12 cellular contexts compared by ENCODE assay signal in the genomic region with DNA sequence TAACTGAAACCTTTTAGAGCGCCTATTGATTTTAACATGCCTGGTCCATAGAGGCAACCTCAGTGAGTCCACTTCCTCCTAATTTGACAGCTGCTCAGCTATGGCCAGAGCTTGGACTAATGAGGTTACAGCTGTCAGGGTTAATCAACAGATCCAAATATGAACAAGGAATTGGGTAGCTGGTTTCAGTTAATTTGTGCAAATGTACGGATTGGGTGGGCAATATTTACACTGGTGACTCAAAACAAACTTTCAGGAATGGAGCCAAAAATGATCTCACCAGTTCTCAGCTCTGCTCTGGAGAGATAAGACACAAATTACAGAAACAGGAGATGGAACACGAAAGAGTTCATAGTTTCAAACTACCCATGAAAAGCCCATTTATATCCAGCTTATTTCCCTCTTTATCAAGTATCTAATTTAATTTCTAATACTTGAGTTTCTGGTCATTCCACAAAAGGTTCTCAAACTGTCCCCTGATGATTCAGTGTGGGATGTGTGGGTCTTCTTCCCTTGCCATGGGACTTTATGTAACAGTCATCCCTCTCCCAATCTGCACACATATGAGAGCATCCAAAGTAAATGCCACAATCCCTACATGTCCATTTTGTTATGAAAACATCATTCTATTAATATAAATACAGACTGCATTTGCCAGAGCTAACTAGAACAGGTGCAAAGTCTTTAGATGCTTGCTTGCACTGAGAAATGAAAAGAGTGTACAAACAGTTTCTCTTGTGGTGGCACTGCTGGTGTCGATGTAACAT.
DNase-seq lines count a peak whose midpoint lies in the region; ATAC-seq and FAIRE-seq lines count a peak whose summit lies in the region.
"Had no signal": no experiment of that assay in that cellular context is flagged by ENCODE, and none has a peak within 500 bp of the region (broad histone marks: within the 10 kb centered on the region; RNA-seq: fewer than 3 reads in every experiment).

No MANE protein-coding gene starts in this region.

- H3K4me3 ChIP-seq in right cardiac atrium (ENCODE audit: low read length), result no peak overlapping the region
- H3K4me3 ChIP-seq: prostate gland had no signal

- intact Hi-C loops in right cardiac atrium (cut with DNase I), result loop anchor here in 3 of 4 donors (5.0 to 10.0 kb wide), 3 partner anchors 548 to 591 kb away; no protein-coding TSS in a partner anchor

- ATAC-seq in right cardiac atrium (peak; percentile 42 to 82), GM18498 (IDR thresholded peaks at IDR 0.05; ENCODE audit: unreplicated experiment) (no peak), GM19328 (IDR thresholded peaks at IDR 0.05; ENCODE audit: unreplicated experiment) (no peak)
- ATAC-seq: CD8-positive, alpha-beta T cell had no signal

- no peak overlapping the region for H3K27ac ChIP-seq in right cardiac atrium (ENCODE audit: low read length)
- H3K27ac ChIP-seq: prostate gland had no signal

- FAIRE-seq in frontal cortex (lab: Jason Lieb, UNC), result no peak
- FAIRE-seq: TTC549 had no signal

- DNase-seq in DMS 273 (lab: John Stamatoyannopoulos, UW; ENCODE audit: unreplicated experiment) (peak; percentile 80), HS-5 (ENCODE audit: low read depth) (peak; percentile 19), SHP77 (lab: John Stamatoyannopoulos, UW) (peak; percentile 66 to 67), right cardiac atrium (no peak), frontal cortex (ENCODE audit: low spot score in 2 of 2) (no peak), D341Med (ENCODE audit: low spot score) (no peak)
- DNase-seq: CD8-positive, alpha-beta T cell; stimulated activated naive CD4-positive, alpha-beta T cell had no signal

- 26% methylated on average over 4 of the region's 4 CpGs for WGBS in right cardiac atrium

- no peaks in the 10 kb centered on the region for H3K27me3 ChIP-seq in right cardiac atrium (ENCODE audit: control insufficient read depth, insufficient read depth)

- H3K4me1 ChIP-seq in right cardiac atrium (ENCODE audit: control insufficient read depth, insufficient read depth, low read length), result no peaks in the 10 kb centered on the region
- H3K4me1 ChIP-seq: prostate gland had no signal

- no peaks in the 10 kb centered on the region for H3K9me3 ChIP-seq in right cardiac atrium (ENCODE audit: control insufficient read depth, low read length)
- H3K9me3 ChIP-seq: prostate gland had no signal

Comparison
In these comparisons a context has a peak if more than half of its experiments do, and no peak if none do; other contexts are left out.
1. DNase-seq: peak in DMS 273 (single experiment), HS-5 (single experiment) and SHP77 (2 of 2); none in right cardiac atrium (0 of 3), frontal cortex (0 of 2) and D341Med (single experiment).
2. ATAC-seq: peak in right cardiac atrium (2 of 2); none in GM18498 (single experiment) and GM19328 (single experiment).